In genomic region chr5:171759777-171760176, GRCh38 we compare ENCODE assay signal across 24 cellular contexts. TPM values are rescaled to one million over a fixed set of nuclear protein-coding genes. Genes with fewer than 3 reads are reported as not detected.
"Had no signal": no experiment of that assay in that cellular context is flagged by ENCODE, and none has a peak within 500 bp of the region (broad histone marks: within the 10 kb centered on the region; RNA-seq: fewer than 3 reads in every experiment).

No MANE protein-coding gene starts in this region.

- H3K4me3 ChIP-seq: MG63, SJCRH30 had no signal

- ATAC-seq: Panc1, PC-3, SK-N-SH treated with all-trans-retinoic acid at 6 μM for 48 hours had no signal

- H3K27me3 ChIP-seq: MG63 had no signal

- DNase-seq: Karpas-422, KG1, MG63, NCI-H1092, NCI-H1105 treated with DMSO at 0.1 percent for 48 hours, NCI-H1417 treated with DMSO at 0.1 percent for 48 hours, NCI-H146, NCI-H1694 treated with DMSO at 0.1 percent for 48 hours, NCI-H1930, NCI-H2081, NCI-H2107, NCI-H2227 treated with DMSO at 0.1 percent for 48 hours, NCI-H524, NCI-H526 treated with DMSO at 0.1 percent for 48 hours, NCI-H748 treated with DMSO at 0.1 percent for 48 hours, PC-3, SHP77 treated with DMSO at 0.1 percent for 48 hours, SJCRH30 had no signal

- H3K9me3 ChIP-seq: SJCRH30 had no signal

- H3K4me1 ChIP-seq: SJCRH30 had no signal

- H3K36me3 ChIP-seq: MG63, SJCRH30 had no signal

- H3K27ac ChIP-seq: RWPE1, SJCRH30 had no signal

RNA-seq across cellular contexts. Expression of gene SMIM23, which starts 25.8 kb away (rescaled TPM):
- total RNA-seq: HT-29, NCI-H460, OCI-LY7, PC-3, SJCRH30 had no signal
